13 cellular contexts compared by ENCODE assay signal in the genomic region with DNA sequence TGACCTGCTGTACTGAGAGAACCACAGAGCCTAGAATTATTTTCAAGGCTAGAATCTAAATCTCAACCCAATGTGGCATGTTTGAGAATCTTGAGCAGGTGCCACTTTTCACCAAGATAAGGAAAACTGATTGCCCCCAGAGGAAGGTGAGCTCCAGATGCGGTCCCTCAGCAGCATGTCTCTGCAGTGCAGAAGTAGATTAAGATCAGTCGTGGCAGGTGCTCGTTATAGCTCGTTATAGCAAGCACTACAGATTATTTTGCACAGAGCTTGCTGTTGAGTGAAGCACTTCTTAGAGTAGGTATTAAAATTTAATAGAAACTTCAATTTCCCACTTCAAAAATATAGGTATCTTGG.
"Had no signal": no experiment of that assay in that cellular context is flagged by ENCODE, and none has a peak within 500 bp of the region (broad histone marks: within the 10 kb centered on the region; RNA-seq: fewer than 3 reads in every experiment).

No MANE protein-coding gene starts in this region.

- H3K4me2 ChIP-seq: neural progenitor cell had no signal

- ATAC-seq: activated CD4-positive, CD25-positive, alpha-beta regulatory T cell treated with anti-CD3 and anti-CD28 coated beads, Interleukin-2, amount 50 U/mL, for 24 hours; gastroesophageal sphincter; heart right ventricle; left colon had no signal

- H3K27ac Mint-ChIP-seq: neural progenitor cell had no signal

- H3K27me3 ChIP-seq: adrenal gland, gastroesophageal sphincter, heart right ventricle, neural progenitor cell, ovary had no signal

- H3K4me3 ChIP-seq: adrenal gland, gastroesophageal sphincter, heart right ventricle, lung, neural progenitor cell, ovary, thoracic aorta had no signal

- H3K9ac ChIP-seq: neural progenitor cell had no signal

- H3K9me3 ChIP-seq: adrenal gland, gastroesophageal sphincter, heart right ventricle, ovary, thoracic aorta had no signal

- H3K4me1 ChIP-seq: adrenal gland, gastroesophageal sphincter, heart right ventricle had no signal

- H3K27ac ChIP-seq: adrenal gland, gastroesophageal sphincter, heart right ventricle, neural progenitor cell, ovary, thoracic aorta had no signal

- H2AFZ ChIP-seq: neural progenitor cell had no signal

- H3K36me3 ChIP-seq: ovary had no signal

- H3K4me3 Mint-ChIP-seq: neural progenitor cell had no signal

- DNase-seq: activated naive CD4-positive, alpha-beta T cell treated with anti-CD3 and anti-CD28 coated beads, Interleukin-2, amount 50 U/mL, for 16 hours; adrenal gland; caudate nucleus; heart right ventricle; left colon; midbrain; ovary; stimulated activated CD4-positive, alpha-beta T cell treated with anti-CD3 and anti-CD28 coated beads, Interleukin-1b, Interleukin-23, amount 100 ng/mL, for 48 hours had no signal

- H3K9me3 Mint-ChIP-seq: neural progenitor cell had no signal
